Comparison of ENCODE assay signal across 16 cellular contexts in genomic region chr11:57645716-57646085, GRCh38. TPM values are rescaled to one million over a fixed set of nuclear protein-coding genes. Genes with fewer than 3 reads are reported as not detected.
DNase-seq lines count a peak whose midpoint lies in the region; ATAC-seq and TF ChIP-seq lines count a peak whose summit lies in the region.
"Had no signal": no experiment of that assay in that cellular context is flagged by ENCODE, and none has a peak within 500 bp of the region (broad histone marks: within the 10 kb centered on the region; RNA-seq: fewer than 3 reads in every experiment).

No MANE protein-coding gene starts in this region.

- TF ChIP-seq POLR2A in GM18505 (IDR thresholded peaks at IDR 0.05; ENCODE audit: borderline replicate concordance, extremely low read depth, insufficient read depth, insufficient read length), result no peak

- peaks cover 34% of the 10 kb centered on the region for H3K36me3 ChIP-seq in iPS-20b (ENCODE audit: insufficient read depth, low read depth, low read length)

- TF ChIP-seq CTCF in HFFc6 (IDR thresholded peaks at IDR 0.05) (no peak), dorsolateral prefrontal cortex (IDR thresholded peaks at IDR 0.05 in 54 of 56, conservative IDR thresholded peaks at IDR 0.05 in 2 of 56; ENCODE audit: low read depth in 1 of 56, partially characterized antibody in 56 of 56) (no peak)

- H3K36me3 Mint-ChIP-seq in HFFc6 (ENCODE audit: low read depth), result peaks cover 13% of the 10 kb centered on the region
- no peaks in the 10 kb centered on the region for H3K36me3 Mint-ChIP-seq in stimulated activated effector memory CD8-positive, alpha-beta T cell treated with anti-CD3 and anti-CD28 coated beads, Interleukin-12 subunit alpha, Interleukin-12 subunit beta, amount 100 ng/mL, for 72 hours

- peaks cover 30% of the 10 kb centered on the region for H3K27me3 Mint-ChIP-seq in HFFc6 (ENCODE audit: insufficient read depth)

- H3K4me3 ChIP-seq in dorsolateral prefrontal cortex (peak overlapping the region in 6 of 59 donors; percentile 14 to 78 (median 72)), iPS-20b (ENCODE audit: low read length) (no peak overlapping the region)
- H3K4me3 ChIP-seq: HAP-1, PC-9, smooth muscle cell had no signal

- peak overlapping the region in 35 of 59 donors; percentile 8 to 96 (median 59) for H3K27ac ChIP-seq in dorsolateral prefrontal cortex
- no peak overlapping the region for H3K27ac ChIP-seq in iPS-20b (ENCODE audit: low read length)
- H3K27ac ChIP-seq: HL-60, PC-9 had no signal

- peak overlapping the region; percentile 75; the same call in 1 of the 2 replicates for H3K9ac ChIP-seq in iPS-20b (ENCODE audit: low read depth, low read length)

- DNase-seq in HFFc6, result no peak
- no peak for DNase-seq in dorsolateral prefrontal cortex
- no peak for DNase-seq in stimulated activated effector memory CD8-positive, alpha-beta T cell treated with anti-CD3 and anti-CD28 coated beads, Interleukin-12 subunit alpha, Interleukin-12 subunit beta, amount 100 ng/mL, for 72 hours (ENCODE audit: low spot score in 2 of 2)
- DNase-seq in epidermal melanocyte (ENCODE audit: insufficient read length, low spot score), result no peak
- no peak for DNase-seq in SKM-1 treated with dmso at 0.1 percent for 144 hours (lab: John Stamatoyannopoulos, UW; ENCODE audit: unreplicated experiment)
- DNase-seq: activated naive CD4-positive, alpha-beta T cell treated with anti-CD3 and anti-CD28 coated beads, Interleukin-2, amount 50 U/mL, for 16 hours; NCI-H1694 treated with DMSO at 0.1 percent for 48 hours; NCI-H524 treated with DMSO at 0.1 percent for 48 hours; PC-9 had no signal

- intact Hi-C loops in dorsolateral prefrontal cortex (cut with DNase I), result loop anchor here (2.0 to 10.0 kb wide), 7 partner anchors 77 to 1499 kb away; partner anchors contain the start of genes FAM111A (in 1 of the 2), P2RX3 (in 1 of the 2), RTN4RL2 (in 1 of the 2) and SSRP1 (in 1 of the 2)

- no peak for ATAC-seq in stimulated activated effector memory CD8-positive, alpha-beta T cell treated with anti-CD3 and anti-CD28 coated beads, Interleukin-12 subunit alpha, Interleukin-12 subunit beta, amount 100 ng/mL, for 72 hours
- ATAC-seq in GM18505 (IDR thresholded peaks at IDR 0.05; ENCODE audit: unreplicated experiment) (no peak), GM19397 (IDR thresholded peaks at IDR 0.05; ENCODE audit: unreplicated experiment) (no peak)
- ATAC-seq: activated CD4-positive, CD25-positive, alpha-beta regulatory T cell treated with anti-CD3 and anti-CD28 coated beads, Interleukin-2, amount 50 U/mL, for 24 hours had no signal

- no peak overlapping the region for H3K4me3 Mint-ChIP-seq in HFFc6
- no peak overlapping the region for H3K4me3 Mint-ChIP-seq in stimulated activated effector memory CD8-positive, alpha-beta T cell treated with anti-CD3 and anti-CD28 coated beads, Interleukin-12 subunit alpha, Interleukin-12 subunit beta, amount 100 ng/mL, for 72 hours

- H3K27ac Mint-ChIP-seq in HFFc6, result 0 out of 2 replicates have a peak overlapping the region, but pooled peaks have one; percentile 7
- peak overlapping the region; percentile 61 for H3K27ac Mint-ChIP-seq in stimulated activated effector memory CD8-positive, alpha-beta T cell treated with anti-CD3 and anti-CD28 coated beads, Interleukin-12 subunit alpha, Interleukin-12 subunit beta, amount 100 ng/mL, for 72 hours

- no peaks in the 10 kb centered on the region for H3K9me3 Mint-ChIP-seq in HFFc6
- H3K9me3 Mint-ChIP-seq in stimulated activated effector memory CD8-positive, alpha-beta T cell treated with anti-CD3 and anti-CD28 coated beads, Interleukin-12 subunit alpha, Interleukin-12 subunit beta, amount 100 ng/mL, for 72 hours, result no peaks in the 10 kb centered on the region

- H3K4me1 Mint-ChIP-seq in HFFc6 (ENCODE audit: low read depth), result peaks cover 92% of the 10 kb centered on the region
- peaks cover 41% of the 10 kb centered on the region for H3K4me1 Mint-ChIP-seq in stimulated activated effector memory CD8-positive, alpha-beta T cell treated with anti-CD3 and anti-CD28 coated beads, Interleukin-12 subunit alpha, Interleukin-12 subunit beta, amount 100 ng/mL, for 72 hours

- H3K9me3 ChIP-seq in iPS-20b (ENCODE audit: insufficient read depth, low read depth, low read length), result no peaks in the 10 kb centered on the region
- H3K9me3 ChIP-seq: HAP-1 had no signal

- peaks cover 71% of the 10 kb centered on the region for H3K4me1 ChIP-seq in iPS-20b (ENCODE audit: insufficient read depth, low read length)

- peaks cover 0 to 6% (median 0%) of the 10 kb centered on the region in 45 donors for H3K27me3 ChIP-seq in dorsolateral prefrontal cortex
- H3K27me3 ChIP-seq in iPS-20b (ENCODE audit: insufficient read depth, low read length), result peaks cover 8% of the 10 kb centered on the region; the same call in 1 of the 2 replicates

RNA-seq across cellular contexts. Expression of gene YPEL4, which starts 4.0 kb away (rescaled TPM):
- under 1 TPM in 5 of 6 experiments, not detected in 1; 0.14 to 0.48 (median 0.28) TPM for total RNA-seq in HFFc6 (2021; fragmentation: NEBNext Ultra II Directional; extraction: Animal tissue kit (Norgen Biotek cat#: 25700))
- total RNA-seq in dorsolateral prefrontal cortex, result 10 to 100 TPM; 24.8 to 84.4 (median 58.4) TPM

RNA-seq across cellular contexts. Expression of gene CLP1, which starts 11.9 kb away (rescaled TPM):
- total RNA-seq in HFFc6 (2021; fragmentation: NEBNext Ultra II Directional; extraction: Animal tissue kit (Norgen Biotek cat#: 25700)), result 10 to 100 TPM; 13.0 to 17.1 (median 15.6) TPM
- total RNA-seq in dorsolateral prefrontal cortex, result 10 to 100 TPM in 4 of 120 experiments, 1 to 10 TPM in 116; 3.3 to 11.0 (median 6.3) TPM

RNA-seq across cellular contexts. Expression of gene ZDHHC5, which starts 22.2 kb away (rescaled TPM):
- total RNA-seq in HFFc6 (2021; fragmentation: NEBNext Ultra II Directional; extraction: Animal tissue kit (Norgen Biotek cat#: 25700)), result 10 to 100 TPM; 67.5 to 82.1 (median 74.1) TPM
- 10 to 100 TPM; 21.3 to 46.9 (median 34.3) TPM for total RNA-seq in dorsolateral prefrontal cortex

RNA-seq across cellular contexts. Expression of gene SERPING1, which starts 48.2 kb away (rescaled TPM):
- total RNA-seq in HFFc6 (2021; fragmentation: NEBNext Ultra II Directional; extraction: Animal tissue kit (Norgen Biotek cat#: 25700)), result under 1 TPM in 5 of 6 experiments, not detected in 1; 0.11 to 0.51 (median 0.25) TPM
- total RNA-seq in dorsolateral prefrontal cortex, result 100 to 1,000 TPM in 9 of 120 experiments, 10 to 100 TPM in 111; 30.5 to 149 (median 56.0) TPM

Comparison
In these comparisons a context has a peak if more than half of its experiments do, and no peak if none do; other contexts are left out.
1. RNA of gene YPEL4, which starts 4.0 kb away (total RNA-seq): 24.8 to 84.4 TPM in dorsolateral prefrontal cortex; 0.14 to 0.48 TPM in HFFc6; every median in the first group is over 10 times any median in the second.